Comparison of ENCODE assay signal across 1 cellular context in genomic region chr6:14912226-14912625, GRCh38.
TF ChIP-seq lines count a peak whose summit lies in the region.

No MANE protein-coding gene starts in this region.

TF ChIP-seq in K562, 482 proteins besides CTCF, POLR2A, EP300 and RAD21 (continued from another document):
- TF ChIP-seq SFPQ (IDR thresholded peaks at IDR 0.05; ENCODE audit: low read depth, low read length) = no peak
- TF ChIP-seq ZNF197 (CRISPR knock-in tag; IDR thresholded peaks at IDR 0.05; ENCODE audit: low read depth) = no peak
- no peak for TF ChIP-seq ZNF584 (CRISPR knock-in tag; IDR thresholded peaks at IDR 0.05; ENCODE audit: low read depth)
- no peak for TF ChIP-seq FOXA3 (CRISPR knock-in tag; conservative IDR thresholded peaks at IDR 0.05 in 1 of 2, IDR thresholded peaks at IDR 0.05 in 1 of 2)
- no peak for TF ChIP-seq CHD1 (IDR thresholded peaks at IDR 0.05; ENCODE audit: low read length)
- no peak for TF ChIP-seq ZNF407 (IDR thresholded peaks at IDR 0.05; ENCODE audit: low read depth)
- no peak for TF ChIP-seq CREB1 (IDR thresholded peaks at IDR 0.05)
- TF ChIP-seq CREB1 (CRISPR knock-in tag; IDR thresholded peaks at IDR 0.05) = no peak
- no peak for TF ChIP-seq ZNF707 (CRISPR knock-in tag; conservative IDR thresholded peaks at IDR 0.05)
- no peak for TF ChIP-seq JUND (IDR thresholded peaks at IDR 0.05; ENCODE audit: borderline replicate concordance, low read depth, low read length)
- TF ChIP-seq JUND (tag; IDR thresholded peaks at IDR 0.05; ENCODE audit: borderline replicate concordance, low read depth, low read length) = no peak
- no peak for TF ChIP-seq XRCC3 (IDR thresholded peaks at IDR 0.05)
- TF ChIP-seq ESRRA (IDR thresholded peaks at IDR 0.05; ENCODE audit: borderline replicate concordance, low read depth) = no peak
- TF ChIP-seq L3MBTL2 (IDR thresholded peaks at IDR 0.05) = no peak
- no peak for TF ChIP-seq NFXL1 (CRISPR knock-in tag; IDR thresholded peaks at IDR 0.05)
